ENCODE assay signal across 11 cellular contexts in the genomic region with DNA sequence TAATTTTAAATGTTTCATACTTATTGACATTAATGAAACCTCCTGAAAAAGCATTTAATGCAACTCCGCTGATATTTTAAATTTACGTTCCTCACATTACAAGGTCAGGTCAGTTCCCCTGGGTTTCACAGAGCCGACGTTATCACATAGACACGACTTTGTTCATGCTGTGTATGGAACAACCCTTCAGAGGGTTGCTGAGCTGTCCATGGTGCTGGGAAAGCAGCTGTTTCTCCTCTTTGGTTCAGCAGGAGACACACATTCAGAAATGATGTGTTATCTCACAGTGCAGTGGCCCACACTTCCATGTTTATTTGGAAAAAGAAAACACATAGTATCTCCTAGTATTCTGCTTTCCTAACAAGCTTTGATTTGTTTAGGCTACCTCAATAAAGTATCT. TPM values are rescaled to one million over a fixed set of nuclear protein-coding genes. Genes with fewer than 3 reads are reported as not detected.
DNase-seq lines count a peak whose midpoint lies in the region; ATAC-seq, FAIRE-seq and TF ChIP-seq lines count a peak whose summit lies in the region.
"Had no signal": no experiment of that assay in that cellular context is flagged by ENCODE, and none has a peak within 500 bp of the region (broad histone marks: within the 10 kb centered on the region; RNA-seq: fewer than 3 reads in every experiment).

No MANE protein-coding gene starts in this region.

- no peak overlapping the region for H2BK120ac ChIP-seq in mesenchymal stem cell (ENCODE audit: low read depth, low read length)

- no peak overlapping the region for H2BK5ac ChIP-seq in mesenchymal stem cell (ENCODE audit: low read depth, low read length, poor library complexity, severe bottlenecking)

- H2AFZ ChIP-seq in GM12878 (ENCODE audit: control insufficient read depth, low read depth, low read length) = no peak overlapping the region
- H2AFZ ChIP-seq in mesenchymal stem cell (ENCODE audit: low read depth, low read length) = no peak overlapping the region

- H3K36me3 ChIP-seq in GM12878 (ENCODE audit: control insufficient read depth in 2 of 2, insufficient read depth in 2 of 2, low read length in 1 of 2) = no peaks in the 10 kb centered on the region
- no peaks in the 10 kb centered on the region for H3K36me3 ChIP-seq in mesenchymal stem cell (ENCODE audit: control insufficient read depth in 1 of 2, insufficient read depth in 2 of 2, low read depth in 1 of 2, low read length in 2 of 2)

- intact Hi-C loops in GM12878 (cut with micrococcal nuclease; ENCODE audit: unreplicated experiment) = no loop called here

- no peak overlapping the region for H3K4ac ChIP-seq in mesenchymal stem cell (ENCODE audit: low read depth in 1 of 2, low read length in 2 of 2)

- no peaks in the 10 kb centered on the region for H3K27me3 ChIP-seq in GM12878 (replicated peaks in 1 of 2; ENCODE audit: control insufficient read depth in 2 of 2, insufficient read depth in 2 of 2, low read length in 1 of 2)
- peaks cover 0 to 3% of the 10 kb centered on the region in 2 experiments for H3K27me3 ChIP-seq in mesenchymal stem cell (ENCODE audit: control insufficient read depth in 1 of 2, insufficient read depth in 1 of 2, low read length in 2 of 2)

- H3K9ac ChIP-seq in GM12878 (ENCODE audit: control insufficient read depth, insufficient read depth, low read length) = no peak overlapping the region
- no peak overlapping the region for H3K9ac ChIP-seq in mesenchymal stem cell (ENCODE audit: low read length)

- no peak overlapping the region for H3K4me3 ChIP-seq in GM12878
- no peak overlapping the region for H3K4me3 ChIP-seq in mesenchymal stem cell (ENCODE audit: insufficient read depth in 1 of 2, low read depth in 1 of 2, low read length in 2 of 2)

- no peaks in the 10 kb centered on the region for H3K79me2 ChIP-seq in GM12878 (ENCODE audit: control insufficient read depth, insufficient read depth, low read length)

- H3K27ac ChIP-seq in GM12878 (ENCODE audit: control insufficient read depth, insufficient read depth) (no peak overlapping the region), mesenchymal stem cell (ENCODE audit: low read length, poor library complexity, severe bottlenecking) (no peak overlapping the region)

- BruUV-seq in GM12878 (replicated peaks; lab: Mats Ljungman, UMichigan) = no TSS peak

- no peak for TF ChIP-seq CTCF in GM12878 (IDR thresholded peaks at IDR 0.05 in 2 of 3, conservative IDR thresholded peaks at IDR 0.05 in 1 of 3; ENCODE audit: control insufficient read depth in 2 of 3, extremely low read depth in 1 of 3, insufficient read depth in 1 of 3, low read depth in 3 of 3, low read length in 3 of 3)

- H3K4me2 ChIP-seq in GM12878 (ENCODE audit: control insufficient read depth, insufficient read depth) = no peak overlapping the region
- H3K4me2 ChIP-seq in mesenchymal stem cell (ENCODE audit: low read length, poor library complexity, severe bottlenecking) = no peak overlapping the region

- in situ Hi-C loops in GM12878 (cut with MboI) = no loop called here

- H4K20me1 ChIP-seq in GM12878 (ENCODE audit: control insufficient read depth, insufficient read depth) = no peaks in the 10 kb centered on the region

- H3K4me1 ChIP-seq in GM12878 (ENCODE audit: control insufficient read depth, insufficient read depth, low read length) = no peaks in the 10 kb centered on the region
- peaks cover 1% of the 10 kb centered on the region for H3K4me1 ChIP-seq in mesenchymal stem cell (ENCODE audit: control insufficient read depth, insufficient read depth, low read depth, low read length)

- ATAC-seq in GM12878 = no peak

- no peak overlapping the region for H3K14ac ChIP-seq in mesenchymal stem cell (ENCODE audit: low read length in 2 of 2)

- DNase-seq in ELR (ENCODE audit: low read depth) = peak; percentile 32
- DNase-seq in LHCN-M2 (ENCODE audit: low read depth) = peak; percentile 56
- no peak for DNase-seq in GM12878 (ENCODE audit: low read depth, low spot score)
- DNase-seq in mesenchymal stem cell = peak; percentile 38
- DNase-seq in NCI-H524 (lab: John Stamatoyannopoulos, UW) = no peak
- no peak for DNase-seq in SW480 (ENCODE audit: low spot score)
- no peak for DNase-seq in middle frontal gyrus (ENCODE audit: extremely low spot score, low spot score)
- DNase-seq in putamen (ENCODE audit: low spot score) = no peak
- DNase-seq: NCI-H1694 had no signal

- SMC1A ChIA-PET in GM12878 (lab: Charles Lee; ENCODE audit: uncharacterized antibody, unreplicated experiment) = no interaction called here

- H3K18ac ChIP-seq in mesenchymal stem cell (ENCODE audit: low read depth in 1 of 2, low read length in 2 of 2) = no peak overlapping the region

- no peak overlapping the region for H4K8ac ChIP-seq in mesenchymal stem cell (ENCODE audit: low read length)

- POLR2A ChIA-PET in GM12878 (lab: Charles Lee) = no interaction called here

- no peak for TF ChIP-seq POLR2A in GM12878 (IDR thresholded peaks at IDR 0.05; ENCODE audit: low read depth, low read length)

- TF ChIP-seq EP300 in GM12878 (IDR thresholded peaks at IDR 0.05; ENCODE audit: borderline replicate concordance in 1 of 2, control insufficient read depth in 1 of 2, low read depth in 2 of 2, low read length in 2 of 2) = no peak

- no peak overlapping the region for H2BK12ac ChIP-seq in mesenchymal stem cell (ENCODE audit: low read length in 2 of 2)

- no peak for FAIRE-seq in GM12878 (lab: Jason Lieb, UNC)
- FAIRE-seq: colon, TTC549 had no signal

- RAD21 ChIA-PET in GM12878 (lab: Charles Lee; ENCODE audit: unreplicated experiment) = no interaction called here

- H3K9me3 ChIP-seq in GM12878 (replicated peaks; ENCODE audit: control insufficient read depth, insufficient read depth, low read length) (no peaks in the 10 kb centered on the region), mesenchymal stem cell (ENCODE audit: control insufficient read depth, low read length) (no peaks in the 10 kb centered on the region)

- H2AK5ac ChIP-seq in mesenchymal stem cell (ENCODE audit: low read length, severe bottlenecking) = no peak overlapping the region

- CTCF ChIA-PET in GM12878 (lab: Yijun Ruan, JAX) = interaction anchor here (1.2 kb wide), 1 partner anchor 283 kb away, joined by 4 read pairs; no protein-coding TSS in a partner anchor

- H4K91ac ChIP-seq in mesenchymal stem cell (ENCODE audit: low read length) = no peak overlapping the region

- no peak for TF ChIP-seq RAD21 in GM12878 (IDR thresholded peaks at IDR 0.05; ENCODE audit: insufficient read depth, low read depth, low read length)

- no peak overlapping the region for H2BK15ac ChIP-seq in mesenchymal stem cell (ENCODE audit: low read depth, poor library complexity, severe bottlenecking)

- no peak overlapping the region for H3K23ac ChIP-seq in mesenchymal stem cell (ENCODE audit: low read length in 2 of 2)

- WGBS in GM12878 (ENCODE audit: insufficient coverage, insufficient replicate concordance, low lambda C conversion rate, missing lambda C conversion rate) = 18% methylated on average over 5 of the region's 5 CpGs
- WGBS in mesenchymal stem cell = 41% methylated on average over 5 of the region's 5 CpGs

- no peaks in the 10 kb centered on the region for H3K79me1 ChIP-seq in mesenchymal stem cell (replicated peaks; ENCODE audit: low read length, poor library complexity, severe bottlenecking)

TF ChIP-seq in GM12878, 131 proteins besides CTCF, POLR2A, EP300 and RAD21 (continues in another document):
- no peak for TF ChIP-seq FOXK2 (IDR thresholded peaks at IDR 0.05)
- TF ChIP-seq PAX8 (IDR thresholded peaks at IDR 0.05) = no peak
- TF ChIP-seq SMAD1 (IDR thresholded peaks at IDR 0.05; ENCODE audit: low read depth, partially characterized antibody) = no peak
- TF ChIP-seq, protein P1, sequence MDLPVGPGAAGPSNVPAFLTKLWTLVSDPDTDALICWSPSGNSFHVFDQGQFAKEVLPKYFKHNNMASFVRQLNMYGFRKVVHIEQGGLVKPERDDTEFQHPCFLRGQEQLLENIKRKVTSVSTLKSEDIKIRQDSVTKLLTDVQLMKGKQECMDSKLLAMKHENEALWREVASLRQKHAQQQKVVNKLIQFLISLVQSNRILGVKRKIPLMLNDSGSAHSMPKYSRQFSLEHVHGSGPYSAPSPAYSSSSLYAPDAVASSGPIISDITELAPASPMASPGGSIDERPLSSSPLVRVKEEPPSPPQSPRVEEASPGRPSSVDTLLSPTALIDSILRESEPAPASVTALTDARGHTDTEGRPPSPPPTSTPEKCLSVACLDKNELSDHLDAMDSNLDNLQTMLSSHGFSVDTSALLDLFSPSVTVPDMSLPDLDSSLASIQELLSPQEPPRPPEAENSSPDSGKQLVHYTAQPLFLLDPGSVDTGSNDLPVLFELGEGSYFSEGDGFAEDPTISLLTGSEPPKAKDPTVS (IDR thresholded peaks at IDR 0.05; ENCODE audit: low read depth, low read length) = no peak

RNA-seq across cellular contexts. Expression of a gene that starts 53.5 kb away (rescaled TPM):
- total RNA-seq in LHCN-M2 (2014; rRNA removed) = 0.75 and 1.0 TPM in 2 replicates
- 1.7 TPM for polyA plus RNA-seq in LHCN-M2 (2012)
- total RNA-seq in GM12878 (2013; cell fraction: nucleolus; rRNA removed) = not detected in 2 replicates
- total RNA-seq in GM12878 (2014; rRNA removed) = not detected in 2 replicates
- not detected in 2 replicates for total RNA-seq in GM12878 (2014; rRNA removed; fragmentation: Illumina TruSeq; extraction: Trizol)
- total RNA-seq in GM12878 (2021) = not detected in 2 replicates
- polyA plus RNA-seq in GM12878 (2011; ENCODE audit: low read depth) = not detected
- polyA plus RNA-seq in GM12878 (2011; rRNA removed) = not detected in 2 replicates
- polyA plus RNA-seq in GM12878 (2011; cell fraction: cytosol; rRNA removed) = not detected in 2 replicates
- not detected in 2 replicates for polyA plus RNA-seq in GM12878 (2011; cell fraction: nucleus; rRNA removed)
- polyA plus RNA-seq in GM12878 (2012) = not detected in 2 replicates
- polyA plus RNA-seq in GM12878 (2014; fragmentation: Illumina TruSeq; extraction: Trizol) = not detected in 2 replicates
- polyA plus RNA-seq in GM12878 (2014; fragmentation: Nextera tagmentation; extraction: Ambion mirVana) = not detected
- polyA plus RNA-seq in GM12878 (2014; rRNA removed) = not detected in 2 replicates
- not detected for polyA plus RNA-seq in GM12878 (2016; fragmentation: Nextera tagmentation; extraction: Ambion mirVana)
- not detected in 2 replicates for polyA minus RNA-seq in GM12878 (2011; rRNA and poly(A)+ RNA removed)
- not detected in 2 replicates for polyA minus RNA-seq in GM12878 (2011; cell fraction: cytosol; rRNA and poly(A)+ RNA removed)
- not detected in 2 replicates for polyA minus RNA-seq in GM12878 (2011; cell fraction: nucleus; rRNA and poly(A)+ RNA removed)
- polyA plus RNA-seq in mesenchymal stem cell (2013, experiment 1 of 2) = 0.03 TPM
- polyA plus RNA-seq in mesenchymal stem cell (2013, experiment 2 of 2) = not detected

Comparison
In these comparisons a context has a peak if more than half of its experiments do, and no peak if none do; other contexts are left out.
1. DNase-seq: peak in ELR (single experiment), LHCN-M2 (single experiment) and mesenchymal stem cell (single experiment); none in GM12878 (single experiment), NCI-H524 (0 of 2), SW480 (single experiment), middle frontal gyrus (single experiment) and putamen (single experiment).